In the genomic region with DNA sequence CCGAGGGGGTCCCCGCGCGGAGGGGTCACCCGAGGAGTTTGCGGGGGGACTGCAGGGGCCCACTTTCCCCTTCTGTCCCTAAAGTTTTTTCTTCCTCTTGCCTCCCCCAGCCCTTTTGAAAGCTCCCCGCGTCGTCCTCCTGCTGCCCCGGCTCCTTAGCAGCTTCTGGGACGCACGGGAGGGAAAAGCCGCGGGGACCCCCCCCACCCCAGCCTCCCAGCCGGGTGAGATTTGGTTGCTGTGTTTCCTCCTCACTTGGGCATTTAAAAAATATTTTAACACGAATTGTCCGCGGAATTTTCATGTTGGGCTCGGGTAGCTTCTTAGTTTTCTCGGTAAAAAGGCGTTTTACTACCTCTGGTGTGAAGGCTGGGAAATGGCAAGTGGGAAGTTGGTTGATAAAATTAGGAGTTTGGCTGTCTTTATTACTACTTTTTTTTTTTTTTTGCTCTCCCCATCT, we compare ENCODE assay signal across 8 cellular contexts. TPM values are rescaled to one million over a fixed set of nuclear protein-coding genes. Genes with fewer than 3 reads are reported as not detected.
DNase-seq lines count a peak whose midpoint lies in the region; ATAC-seq and TF ChIP-seq lines count a peak whose summit lies in the region.

No MANE protein-coding gene starts in this region.

- no peaks in the 10 kb centered on the region for H3K27me3 ChIP-seq in spleen (replicated peaks in 1 of 7)

- H3K27ac Mint-ChIP-seq in immature natural killer cell: peak overlapping the region; percentile 42 to 94 (median 86)

- TF ChIP-seq CTCF in spleen (IDR thresholded peaks at IDR 0.05 in 8 of 11, conservative IDR thresholded peaks at IDR 0.05 in 3 of 11): no peak

- peak overlapping the region; percentile 83 to 98 (median 88) for H3K4me3 Mint-ChIP-seq in immature natural killer cell

- H3K9me3 ChIP-seq in spleen: no peaks in the 10 kb centered on the region

- no peaks in the 10 kb centered on the region for H3K36me3 Mint-ChIP-seq in immature natural killer cell

- WGBS in spleen, 5 donors: 0 to 1% (median 0%) methylated on average over 17 to 21 of the region's 21 CpGs

- intact Hi-C loops in spleen (cut with DNase I; ENCODE audit: low total_unique reads): loop anchor here (10.0 kb wide), 1 partner anchor 112 kb away; no protein-coding TSS in a partner anchor

- H3K4me1 Mint-ChIP-seq in immature natural killer cell: peaks cover 36 to 51% of the 10 kb centered on the region in 2 donors

- peak overlapping the region; percentile 51 to 84 (median 78) for H3K4me3 ChIP-seq in spleen

- H3K27me3 Mint-ChIP-seq in immature natural killer cell (ENCODE audit: low read depth in 3 of 3): peaks cover 2 to 14% (median 6%) of the 10 kb centered on the region in 3 donors

- H3K27ac ChIP-seq in angular gyrus (ENCODE audit: low read depth, low read length): peak overlapping the region; percentile 55
- H3K27ac ChIP-seq in spleen: peak overlapping the region; percentile 78 to 98 (median 95)

- H3K36me3 ChIP-seq in spleen: no peaks in the 10 kb centered on the region

- DNase-seq in G401 (ENCODE audit: low spot score): peak; percentile 36
- peak; percentile 48 for DNase-seq in M059J (ENCODE audit: low read depth)
- DNase-seq in immature natural killer cell: no peak
- no peak for DNase-seq in spleen
- DNase-seq in DMS114 treated with DMSO at 0.1 percent for 48 hours (lab: John Stamatoyannopoulos, UW; ENCODE audit: unreplicated experiment): no peak

- peaks cover 30 to 58% (median 54%) of the 10 kb centered on the region in 6 donors for H3K4me1 ChIP-seq in spleen

- H3K9me3 Mint-ChIP-seq in immature natural killer cell: no peaks in the 10 kb centered on the region

- no peak for TF ChIP-seq POLR2A in spleen (IDR thresholded peaks at IDR 0.05)

- ATAC-seq in GM21786 (IDR thresholded peaks at IDR 0.05; ENCODE audit: unreplicated experiment): no peak
- no peak for ATAC-seq in HG03378 (IDR thresholded peaks at IDR 0.05; ENCODE audit: unreplicated experiment)

- in situ Hi-C loops in G401 (cut with HindIII; ENCODE audit: low sequenced_read_pairs): no loop called here

RNA-seq across cellular contexts. Expression of a gene that starts 0.6 kb away (rescaled TPM):
- 15.3 and 34.5 TPM in 2 replicates for total RNA-seq in G401 (2014; rRNA removed; shearing (Covaris generic))
- 23.4 and 35.6 TPM in 2 replicates for total RNA-seq in M059J (2014; rRNA removed; shearing (Covaris generic))
- polyA plus RNA-seq in immature natural killer cell: 10 to 100 TPM in 1 of 3 donors, 1 to 10 TPM in 2; 2.9 to 19.1 (median 5.7) TPM
- total RNA-seq in spleen: 10 to 100 TPM; 78.6 to 93.7 (median 84.1) TPM
- polyA plus RNA-seq in spleen: 10 to 100 TPM; 12.5 to 17.4 (median 12.9) TPM

Comparison
In these comparisons a context has a peak if more than half of its experiments do, and no peak if none do; other contexts are left out.
1. DNase-seq: peak in G401 (single experiment) and M059J (single experiment); none in immature natural killer cell (0 of 3), spleen (single experiment) and DMS114 treated with DMSO at 0.1 percent for 48 hours (single experiment).